Comparison of ENCODE assay signal across 1 cellular context in genomic region chr20:8331740-8332412, GRCh38.
TF ChIP-seq lines count a peak whose summit lies in the region.

No MANE protein-coding gene starts in this region.

TF ChIP-seq in HepG2, 621 proteins besides CTCF, POLR2A, EP300 and RAD21 (continued from another document and continues in another):
- TF ChIP-seq ZBTB10 (CRISPR knock-in tag; IDR thresholded peaks at IDR 0.05; ENCODE audit: borderline replicate concordance) (0 out of 2 replicates have a peak, but pooled peaks have one; percentile 41), AKNA (CRISPR knock-in tag; IDR thresholded peaks at IDR 0.05; ENCODE audit: borderline replicate concordance) (0 out of 2 replicates have a peak, but pooled peaks have one; percentile 16), SKI (IDR thresholded peaks at IDR 0.05; ENCODE audit: partially characterized antibody) (peak; percentile 18), SOX5 (CRISPR knock-in tag; IDR thresholded peaks at IDR 0.05; ENCODE audit: borderline replicate concordance) (peak; percentile 83), ZNF644 (CRISPR knock-in tag; IDR thresholded peaks at IDR 0.05; ENCODE audit: low read depth) (peak; percentile 88), GTF2F1 (IDR thresholded peaks at IDR 0.05; ENCODE audit: low read length) (no peak), ATAD3A (CRISPR knock-in tag; IDR thresholded peaks at IDR 0.05) (no peak), PAXIP1 (CRISPR knock-in tag; conservative IDR thresholded peaks at IDR 0.05) (peak; percentile 58), TARDBP (CRISPR knock-in tag; IDR thresholded peaks at IDR 0.05) (peak; percentile 73; the same call in 1 of the 2 replicates), ZNF430 (CRISPR knock-in tag; IDR thresholded peaks at IDR 0.05) (0 out of 2 replicates have a peak, but pooled peaks have one; percentile 59), MIER3 (CRISPR knock-in tag; IDR thresholded peaks at IDR 0.05; ENCODE audit: borderline replicate concordance) (peak; percentile 86; the same call in 1 of the 2 replicates), SRSF9 (IDR thresholded peaks at IDR 0.05; ENCODE audit: borderline replicate concordance, insufficient read depth, low read depth, low read length, poor library complexity, severe bottlenecking) (no peak), KAT2B (IDR thresholded peaks at IDR 0.05; ENCODE audit: borderline replicate concordance, low read depth, low read length) (no peak), LCORL (IDR thresholded peaks at IDR 0.05) (peak; percentile 73; the same call in 1 of the 2 replicates), LCORL (CRISPR knock-in tag; IDR thresholded peaks at IDR 0.05) (peak; percentile 84), MLX (CRISPR knock-in tag; IDR thresholded peaks at IDR 0.05) (0 out of 2 replicates have a peak, but pooled peaks have one; percentile 22), ZBTB26 (CRISPR knock-in tag; IDR thresholded peaks at IDR 0.05; ENCODE audit: borderline replicate concordance) (peak; percentile 83; the same call in 1 of the 2 replicates), ZNF790 (CRISPR knock-in tag; IDR thresholded peaks at IDR 0.05; ENCODE audit: borderline replicate concordance) (no peak), ZNF567 (CRISPR knock-in tag; IDR thresholded peaks at IDR 0.05; ENCODE audit: borderline replicate concordance) (no peak), FOXO1 (CRISPR knock-in tag; IDR thresholded peaks at IDR 0.05) (peak; percentile 79; the same call in 1 of the 2 replicates), SALL1 (CRISPR knock-in tag; IDR thresholded peaks at IDR 0.05) (peak; percentile 95), ELF4 (CRISPR knock-in tag; IDR thresholded peaks at IDR 0.05; ENCODE audit: borderline replicate concordance) (no peak), TGIF2 (CRISPR knock-in tag; IDR thresholded peaks at IDR 0.05) (peak; percentile 16; the same call in 1 of the 2 replicates), FOXK2 (IDR thresholded peaks at IDR 0.05) (no peak), KDM1A (CRISPR knock-in tag; IDR thresholded peaks at IDR 0.05) (peak; percentile 68), SIN3A (IDR thresholded peaks at IDR 0.05; ENCODE audit: borderline replicate concordance, low read depth, low read length) (0 out of 2 replicates have a peak, but pooled peaks have one; percentile 17), HNF4A (CRISPR knock-in tag; IDR thresholded peaks at IDR 0.05) (peak; percentile 87), MED1 (CRISPR knock-in tag; IDR thresholded peaks at IDR 0.05) (peak; percentile 66), JUNB (CRISPR knock-in tag; IDR thresholded peaks at IDR 0.05; ENCODE audit: borderline replicate concordance) (peak; percentile 83; the same call in 1 of the 2 replicates), FOXP1 (IDR thresholded peaks at IDR 0.05) (no peak), FOXP1 (CRISPR knock-in tag; IDR thresholded peaks at IDR 0.05) (peak; percentile 65; the same call in 1 of the 2 replicates), DBP (CRISPR knock-in tag; IDR thresholded peaks at IDR 0.05; ENCODE audit: not compliant biosample characterization) (peak; percentile 58), TOE1 (CRISPR knock-in tag; IDR thresholded peaks at IDR 0.05) (no peak), ESRRA (CRISPR knock-in tag; IDR thresholded peaks at IDR 0.05; ENCODE audit: low read depth) (peak; percentile 89), SOX13 (IDR thresholded peaks at IDR 0.05) (no peak; the same call in 1 of the 2 replicates), SOX13 (CRISPR knock-in tag; conservative IDR thresholded peaks at IDR 0.05 in 1 of 2, IDR thresholded peaks at IDR 0.05 in 1 of 2) (peak in 1 of 2 experiments; percentile 84; a peak in 2 of 4 replicates), BCL3 (CRISPR knock-in tag; IDR thresholded peaks at IDR 0.05) (0 out of 2 replicates have a peak, but pooled peaks have one; percentile 43), RCOR2 (CRISPR knock-in tag; IDR thresholded peaks at IDR 0.05) (peak; percentile 83; the same call in 1 of the 2 replicates), JUN (CRISPR knock-in tag; IDR thresholded peaks at IDR 0.05) (peak; percentile 37; the same call in 1 of the 2 replicates), ZNF720 (CRISPR knock-in tag; IDR thresholded peaks at IDR 0.05) (no peak), TRIM24 (CRISPR knock-in tag; IDR thresholded peaks at IDR 0.05) (no peak), DPF2 (CRISPR knock-in tag; IDR thresholded peaks at IDR 0.05; ENCODE audit: borderline replicate concordance, low read depth) (0 out of 2 replicates have a peak, but pooled peaks have one; percentile 46), ZNF710 (CRISPR knock-in tag; IDR thresholded peaks at IDR 0.05; ENCODE audit: borderline replicate concordance) (peak; percentile 70; the same call in 1 of the 2 replicates), ZNF580 (CRISPR knock-in tag; IDR thresholded peaks at IDR 0.05; ENCODE audit: borderline replicate concordance, low read depth) (0 out of 2 replicates have a peak, but pooled peaks have one; percentile 33), ERF (CRISPR knock-in tag; IDR thresholded peaks at IDR 0.05) (0 out of 2 replicates have a peak, but pooled peaks have one; percentile 50), GATAD1 (CRISPR knock-in tag; IDR thresholded peaks at IDR 0.05) (peak; percentile 49), TEAD3 (CRISPR knock-in tag; optimal IDR thresholded peaks at IDR 0.05; ENCODE audit: borderline replicate concordance) (peak; percentile 97)
